Comparison of ENCODE assay signal across 27 cellular contexts in the genomic region with DNA sequence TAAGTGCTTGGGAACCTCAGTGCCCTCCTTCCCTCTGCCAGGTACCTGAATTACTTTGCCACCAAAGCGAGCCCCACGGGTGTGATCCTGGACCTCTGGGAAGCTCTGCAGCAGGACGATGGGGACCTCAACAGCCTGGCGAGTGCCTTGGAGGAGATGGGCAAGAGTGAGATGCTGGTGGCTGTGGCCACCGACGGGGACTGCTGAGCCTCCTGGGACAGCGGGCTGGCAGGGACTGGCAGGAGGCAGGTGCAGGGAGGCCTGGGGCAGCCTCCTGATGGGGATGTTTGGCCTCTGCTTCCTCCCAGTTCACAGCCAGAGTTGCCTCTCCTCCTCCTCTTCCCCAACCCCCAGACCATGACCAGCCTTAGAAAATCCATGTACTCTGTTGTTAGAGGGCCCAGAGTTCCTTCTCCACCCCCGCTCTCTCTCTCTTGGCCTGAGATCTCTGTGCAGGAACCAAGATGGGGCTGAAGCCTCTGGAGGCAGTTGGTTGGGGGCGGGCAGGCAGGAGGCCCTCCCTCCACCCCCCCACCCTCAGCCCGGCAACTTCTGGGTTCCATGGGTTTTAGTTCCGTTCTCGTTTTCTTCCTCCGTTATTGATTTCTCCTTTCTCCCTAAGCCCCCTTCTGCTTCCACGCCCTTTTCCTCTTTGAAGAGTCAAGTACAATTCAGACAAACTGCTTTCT. TPM values are rescaled to one million over a fixed set of nuclear protein-coding genes. Genes with fewer than 3 reads are reported as not detected.
DNase-seq lines count a peak whose midpoint lies in the region; ATAC-seq and TF ChIP-seq lines count a peak whose summit lies in the region.
"Had no signal": no experiment of that assay in that cellular context is flagged by ENCODE, and none has a peak within 500 bp of the region (broad histone marks: within the 10 kb centered on the region; RNA-seq: fewer than 3 reads in every experiment).

No MANE protein-coding gene starts in this region.

- H3K36me3 Mint-ChIP-seq in progenitor cell of endocrine pancreas (ENCODE audit: insufficient read depth), result no peaks in the 10 kb centered on the region
- H3K36me3 Mint-ChIP-seq: naive B cell; stimulated activated effector memory CD8-positive, alpha-beta T cell treated with anti-CD3 and anti-CD28 coated beads, Interleukin-12 subunit alpha, Interleukin-12 subunit beta, amount 100 ng/mL, for 72 hours had no signal

- no peak overlapping the region for H3K4me3 Mint-ChIP-seq in progenitor cell of endocrine pancreas (ENCODE audit: low read depth)
- H3K4me3 Mint-ChIP-seq: HFFc6; stimulated activated effector memory CD8-positive, alpha-beta T cell treated with anti-CD3 and anti-CD28 coated beads, Interleukin-12 subunit alpha, Interleukin-12 subunit beta, amount 100 ng/mL, for 72 hours had no signal

- H3K9me3 ChIP-seq in DND-41 (ENCODE audit: insufficient read depth, low read length, severe bottlenecking), result no peaks in the 10 kb centered on the region
- H3K9me3 ChIP-seq: prostate gland, transverse colon had no signal

- no peaks in the 10 kb centered on the region for H3K27me3 Mint-ChIP-seq in progenitor cell of endocrine pancreas

- H3K27me3 ChIP-seq in DND-41 (ENCODE audit: insufficient read depth, low read length, poor library complexity), result peaks cover 3% of the 10 kb centered on the region
- H3K27me3 ChIP-seq: transverse colon had no signal

- H3K79me2 ChIP-seq in DND-41 (ENCODE audit: insufficient read depth, low read length), result no peaks in the 10 kb centered on the region

- no peak overlapping the region for H3K27ac ChIP-seq in DND-41 (ENCODE audit: low read length)
- H3K27ac ChIP-seq: KMS-11, transverse colon had no signal

- H3K4me3 ChIP-seq in DND-41 (ENCODE audit: low read depth in 1 of 2, low read length in 2 of 2), result no peak overlapping the region
- H3K4me3 ChIP-seq: prostate gland, transverse colon had no signal

- no peak overlapping the region for H2AFZ ChIP-seq in DND-41 (ENCODE audit: low read depth, low read length)

- TF ChIP-seq CTCF in DND-41 (IDR thresholded peaks at IDR 0.05; ENCODE audit: borderline replicate concordance, extremely low read depth, low read length, poor library complexity, severe bottlenecking), result no peak
- TF ChIP-seq CTCF in progenitor cell of endocrine pancreas (IDR thresholded peaks at IDR 0.05; ENCODE audit: unreplicated experiment), result no peak

- H3K4me1 ChIP-seq in DND-41 (ENCODE audit: insufficient read depth, low read length), result peaks cover 7% of the 10 kb centered on the region
- H3K4me1 ChIP-seq: prostate gland, transverse colon had no signal

- H3K9ac ChIP-seq in DND-41 (ENCODE audit: low read depth, low read length), result no peak overlapping the region
- H3K9ac ChIP-seq: KMS-11 had no signal

- H3K9me3 Mint-ChIP-seq in progenitor cell of endocrine pancreas (ENCODE audit: low read depth), result no peaks in the 10 kb centered on the region
- H3K9me3 Mint-ChIP-seq: HFFc6; naive B cell; stimulated activated effector memory CD8-positive, alpha-beta T cell treated with anti-CD3 and anti-CD28 coated beads, Interleukin-12 subunit alpha, Interleukin-12 subunit beta, amount 100 ng/mL, for 72 hours had no signal

- H4K20me1 ChIP-seq in DND-41 (ENCODE audit: insufficient read depth, low read length), result peaks cover 4% of the 10 kb centered on the region; the same call in 1 of the 2 replicates

- no peaks in the 10 kb centered on the region for H3K36me3 ChIP-seq in DND-41 (ENCODE audit: insufficient read depth, low read length)
- H3K36me3 ChIP-seq: prostate gland, transverse colon had no signal

- peak overlapping the region; percentile 3 for H3K27ac Mint-ChIP-seq in progenitor cell of endocrine pancreas
- H3K27ac Mint-ChIP-seq: HFFc6; stimulated activated effector memory CD8-positive, alpha-beta T cell treated with anti-CD3 and anti-CD28 coated beads, Interleukin-12 subunit alpha, Interleukin-12 subunit beta, amount 100 ng/mL, for 72 hours had no signal

- H3K4me1 Mint-ChIP-seq in progenitor cell of endocrine pancreas (ENCODE audit: low read depth), result peaks cover 2% of the 10 kb centered on the region
- H3K4me1 Mint-ChIP-seq: stimulated activated effector memory CD8-positive, alpha-beta T cell treated with anti-CD3 and anti-CD28 coated beads, Interleukin-12 subunit alpha, Interleukin-12 subunit beta, amount 100 ng/mL, for 72 hours had no signal

- DNase-seq in DND-41 (peak; percentile 48), MV-4-11 (lab: John Stamatoyannopoulos, UW) (peak; percentile 64), UCSD-AML1 (lab: John Stamatoyannopoulos, UW; ENCODE audit: unreplicated experiment) (peak; percentile 52), progenitor cell of endocrine pancreas (ENCODE audit: low spot score, unreplicated experiment) (no peak), HUDEP-2 (lab: John Stamatoyannopoulos, UW; ENCODE audit: unreplicated experiment in 76 of 76) (no peak), putamen (ENCODE audit: low spot score) (no peak)
- DNase-seq: activated CD4-positive, alpha-beta T cell treated with anti-CD3 and anti-CD28 coated beads, Interleukin-2, amount 50 U/mL, for 48 hours; activated CD4-positive, CD25-positive, alpha-beta regulatory T cell treated with anti-CD3 and anti-CD28 coated beads, Interleukin-2, amount 50 U/mL, for 72 hours; activated naive CD4-positive, alpha-beta T cell; C1 segment of cervical spinal cord; Calu3; caudate nucleus; HFFc6; midbrain; MM.1S; naive B cell; NCI-H1436; NCI-H2107; NCI-H446; NCI-H774; nucleus accumbens; transverse colon had no signal

- no peak overlapping the region for H3K4me2 ChIP-seq in DND-41 (ENCODE audit: insufficient read depth, low read length)
- H3K4me2 ChIP-seq: KMS-11 had no signal

- ATAC-seq in DND-41 (ENCODE audit: insufficient read depth, low read depth) (peak; percentile 53; the same call in 2 of the 3 replicates), HG03097 (IDR thresholded peaks at IDR 0.05; ENCODE audit: low FRiP score, unreplicated experiment) (no peak), GM18870 (IDR thresholded peaks at IDR 0.05; ENCODE audit: unreplicated experiment) (no peak)
- ATAC-seq: stimulated activated effector memory CD8-positive, alpha-beta T cell treated with anti-CD3 and anti-CD28 coated beads, Interleukin-12 subunit alpha, Interleukin-12 subunit beta, amount 100 ng/mL, for 72 hours had no signal

RNA-seq across cellular contexts. Expression of gene SLC29A3, which starts 19.8 kb away (rescaled TPM):
- 13.3 and 13.7 TPM in 2 replicates for total RNA-seq in progenitor cell of endocrine pancreas

Comparison
In these comparisons a context has a peak if more than half of its experiments do, and no peak if none do; other contexts are left out.
1. DNase-seq: peak in DND-41 (single experiment), MV-4-11 (single experiment) and UCSD-AML1 (single experiment); none in progenitor cell of endocrine pancreas (single experiment), HUDEP-2 (0 of 76) and putamen (single experiment).